23 cellular contexts compared by ENCODE assay signal in the genomic region with DNA sequence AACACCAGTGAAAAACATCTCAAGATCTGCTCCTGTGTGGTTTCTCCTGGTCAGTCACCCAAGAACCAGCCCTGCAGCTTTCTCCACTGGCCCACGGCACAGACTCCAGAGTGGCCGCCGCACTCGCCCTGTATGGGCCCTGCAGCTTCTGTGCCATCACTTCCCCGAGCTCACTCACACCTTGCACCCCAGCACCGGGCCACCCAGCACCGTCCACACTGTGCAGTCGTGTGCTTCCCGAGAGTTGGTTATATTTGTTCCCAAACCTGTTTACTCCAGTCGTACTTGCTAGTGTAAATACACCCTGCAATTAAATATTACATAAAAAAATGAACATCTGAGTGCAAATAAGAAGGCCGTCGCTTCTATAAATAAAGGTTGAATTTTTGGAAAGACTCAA.
DNase-seq lines count a peak whose midpoint lies in the region; ATAC-seq and TF ChIP-seq lines count a peak whose summit lies in the region.
"Had no signal": no experiment of that assay in that cellular context is flagged by ENCODE, and none has a peak within 500 bp of the region (broad histone marks: within the 10 kb centered on the region; RNA-seq: fewer than 3 reads in every experiment).

No MANE protein-coding gene starts in this region.

- ATAC-seq in left colon (peak; percentile 64), upper lobe of right lung (peak; percentile 32)
- ATAC-seq: HCT116, Right ventricle myocardium inferior, T-cell had no signal

- H3K4me3 ChIP-seq in LNCaP clone FGC (ENCODE audit: low read depth, low read length) = peak overlapping the region; percentile 12; the same call in 1 of the 2 replicates
- no peak overlapping the region for H3K4me3 ChIP-seq in upper lobe of right lung
- H3K4me3 ChIP-seq: BLaER1, PC-9 had no signal

- intact Hi-C loops in left colon (cut with DNase I, micrococcal nuclease) (no loop called here), upper lobe of right lung (cut with DNase I) (no loop called here)

- H3K36me3 ChIP-seq in upper lobe of right lung = no peaks in the 10 kb centered on the region
- H3K36me3 ChIP-seq: BLaER1 had no signal

- TF ChIP-seq CTCF in LNCaP clone FGC (IDR thresholded peaks at IDR 0.05; ENCODE audit: control insufficient read depth, extremely low read depth, insufficient read depth) (no peak), upper lobe of right lung (IDR thresholded peaks at IDR 0.05) (no peak)

- no peaks in the 10 kb centered on the region for H3K9me3 ChIP-seq in upper lobe of right lung
- H3K9me3 ChIP-seq: BLaER1 had no signal

- peaks cover 3% of the 10 kb centered on the region for H3K27me3 ChIP-seq in upper lobe of right lung
- H3K27me3 ChIP-seq: BLaER1 had no signal

- no peaks in the 10 kb centered on the region for H3K4me1 ChIP-seq in upper lobe of right lung

- no peak overlapping the region for H3K27ac ChIP-seq in upper lobe of right lung
- H3K27ac ChIP-seq: BLaER1, HL-60, PC-9 had no signal

- DNase-seq in SIG-M5 treated with dmso at 0.1 percent for 504 hours (lab: John Stamatoyannopoulos, UW; ENCODE audit: unreplicated experiment) (peak; percentile 9), SIG-M5 (lab: John Stamatoyannopoulos, UW) (no peak), LNCaP clone FGC (ENCODE audit: low read depth) (peak; percentile 59), left colon (peak in 1 of 2 donors; percentile 5), upper lobe of right lung (no peak), pons (ENCODE audit: low spot score) (no peak), OCI-M1 (lab: John Stamatoyannopoulos, UW) (no peak), mesenteric fat pad (ENCODE audit: low spot score) (no peak)
- DNase-seq: CD4-positive, alpha-beta T cell; DMS79 treated with DMSO at 0.1 percent for 48 hours; Kasumi-1; MV-4-11; NCI-H1105; NCI-H1436 treated with DMSO at 0.1 percent for 48 hours; NCI-H187 treated with DMSO at 0.1 percent for 48 hours; NCI-H774; NK-92 treated with Interleukin-12 subunit alpha and Interleukin-12 subunit beta, amount 100 ng/mL, for 24 hours; PC-9; T-cell had no signal

Comparison
In these comparisons a context has a peak if more than half of its experiments do, and no peak if none do; other contexts are left out.
1. DNase-seq: peak in SIG-M5 treated with dmso at 0.1 percent for 504 hours (single experiment) and LNCaP clone FGC (single experiment); none in SIG-M5 (single experiment), upper lobe of right lung (single experiment), pons (single experiment), OCI-M1 (single experiment) and mesenteric fat pad (single experiment).